Comparison of ENCODE assay signal across 6 cellular contexts in the genomic region with DNA sequence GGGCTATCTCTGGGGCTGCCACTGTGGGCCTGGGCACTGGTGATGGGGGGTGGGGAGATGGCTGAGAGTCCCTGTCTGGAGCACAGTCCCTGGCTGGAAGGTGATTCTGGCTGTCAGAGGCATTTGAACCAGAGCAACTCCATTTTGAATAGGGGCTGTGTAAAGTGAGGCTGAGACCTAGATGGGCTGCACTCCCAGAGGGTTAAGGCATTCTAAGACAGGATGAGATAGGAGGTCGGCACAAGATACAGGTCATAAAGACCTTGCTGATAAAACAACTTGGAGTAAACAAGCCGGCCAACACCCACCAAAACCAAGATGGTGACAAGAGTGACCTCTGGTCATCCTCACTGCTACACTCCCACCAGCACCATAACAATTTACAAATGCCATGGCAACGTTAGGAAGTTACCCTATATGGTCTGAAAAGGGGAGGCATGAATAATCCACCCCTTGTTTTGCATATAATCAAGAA. TPM values are rescaled to one million over a fixed set of nuclear protein-coding genes. Genes with fewer than 3 reads are reported as not detected.
A peak's percentile ranks its signal among the peaks of the same experiment; 100 is the strongest.
DNase-seq lines count a peak whose midpoint lies in the region; ATAC-seq, FAIRE-seq and TF ChIP-seq lines count a peak whose summit lies in the region.
"Not testable (repeated sequence)": the region's sequence is repeated elsewhere in the genome, so short reads cannot be mapped to it uniquely, and the experiment has no call there.

No MANE protein-coding gene starts in this region.

- not testable (repeated sequence) for H3K23me2 ChIP-seq in H1 (ENCODE audit: low read depth, low read length)

- not testable (repeated sequence) for H2BK120ac ChIP-seq in H1 (replicated peaks; ENCODE audit: low read depth, low read length); trophoblast cell (ENCODE audit: insufficient read depth, low read length, poor library complexity)

- not testable (repeated sequence) for TF ChIP-seq RAD21 in A549 (conservative IDR thresholded peaks at IDR 0.05 in 1 of 2, IDR thresholded peaks at IDR 0.05 in 1 of 2); H1 (IDR thresholded peaks at IDR 0.05 in 1 of 2, conservative IDR thresholded peaks at IDR 0.05 in 1 of 2; ENCODE audit: low read depth in 2 of 2, low read length in 2 of 2)

- not testable (repeated sequence) for H3K9me3 ChIP-seq in A549; BLaER1 treated with 17β-estradiol and CSF1 and Interleukin-3, amounts not matched to agents 10 nM and 100 nM (replicated peaks in 1 of 11); SK-N-MC (ENCODE audit: low read depth, low read length); H1 (ENCODE audit: insufficient read depth in 2 of 2, low read depth in 1 of 2, low read length in 1 of 2); trophoblast cell (ENCODE audit: insufficient read depth, low read depth, low read length)

- not testable (repeated sequence) for H3K4ac ChIP-seq in H1 (replicated peaks; ENCODE audit: insufficient read length, low read depth, low read length); trophoblast cell (ENCODE audit: low read depth, low read length)

- H2BK15ac ChIP-seq in H1 (ENCODE audit: low read length): not testable (repeated sequence)

- not testable (repeated sequence) for H3K79me1 ChIP-seq in H1 (ENCODE audit: low read depth, low read length)
- H3K79me1 ChIP-seq in trophoblast cell (ENCODE audit: low read length): peaks cover 18% of the 10 kb centered on the region

- not testable (repeated sequence) for H3K36me3 ChIP-seq in BLaER1 treated with 17β-estradiol and CSF1 and Interleukin-3, amounts not matched to agents 10 nM and 100 nM; SK-N-MC (ENCODE audit: insufficient read depth, low read length); H1 (ENCODE audit: control insufficient read depth in 2 of 4, insufficient read depth in 4 of 4, low read length in 3 of 4); trophoblast cell (ENCODE audit: control insufficient read depth in 1 of 2, insufficient read depth in 2 of 2, low read length in 2 of 2)

- not testable (repeated sequence) for H2BK12ac ChIP-seq in H1 (ENCODE audit: low read depth, low read length); trophoblast cell (ENCODE audit: low read length)

- not testable (repeated sequence) for TF ChIP-seq EP300 in A549 (IDR thresholded peaks at IDR 0.05); H1 (IDR thresholded peaks at IDR 0.05; ENCODE audit: borderline replicate concordance in 1 of 2, low read depth in 2 of 2, low read length in 2 of 2)

- not testable (repeated sequence) for H3K4me2 ChIP-seq in A549; H1 (ENCODE audit: insufficient read depth in 1 of 2, low read depth in 2 of 2, low read length in 2 of 2); trophoblast cell (ENCODE audit: low read length)
- H3K4me2 ChIP-seq in BLaER1 treated with 17β-estradiol and CSF1 and Interleukin-3, amounts not matched to agents 10 nM and 100 nM: peak overlapping the region in 8 of 11 experiments; percentile 10 to 52 (median 26); a peak in 12 of 22 replicates

- not testable (repeated sequence) for H3K23ac ChIP-seq in H1 (ENCODE audit: insufficient read length); trophoblast cell (ENCODE audit: low read length)

- not testable (repeated sequence) for H2BK5ac ChIP-seq in H1 (ENCODE audit: low read depth, low read length); trophoblast cell (ENCODE audit: low read depth, low read length, poor library complexity)

- not testable (repeated sequence) for H2AFZ ChIP-seq in H1 (ENCODE audit: low read length); trophoblast cell (ENCODE audit: insufficient read depth, low read length, poor library complexity)

- H3K56ac ChIP-seq in H1 (replicated peaks; ENCODE audit: insufficient read length, low read depth, low read length): not testable (repeated sequence)

- POLR2A ChIA-PET in A549 (lab: Yijun Ruan, JAX): not testable (repeated sequence)
- POLR2A ChIA-PET in H1 (lab: Charles Lee; ENCODE audit: partially characterized antibody): interaction anchor here (1.5 kb wide), 1 partner anchor 11 kb away, joined by 4 read pairs; no protein-coding TSS in a partner anchor

- H3K4me1 ChIP-seq in A549: peaks cover 12% of the 10 kb centered on the region
- peaks cover 46 to 97% (median 86%) of the 10 kb centered on the region in 10 experiments for H3K4me1 ChIP-seq in BLaER1 treated with 17β-estradiol and CSF1 and Interleukin-3, amounts not matched to agents 10 nM and 100 nM
- not testable (repeated sequence) for H3K4me1 ChIP-seq in H1 (replicated peaks in 1 of 4; ENCODE audit: control insufficient read depth in 3 of 4, insufficient read depth in 4 of 4, low read length in 3 of 4)
- peaks cover 11 to 18% of the 10 kb centered on the region in 2 experiments for H3K4me1 ChIP-seq in trophoblast cell (ENCODE audit: control insufficient read depth in 1 of 2, insufficient read depth in 2 of 2, low read length in 2 of 2)

- not testable (repeated sequence) for H3K4me3 ChIP-seq in A549; BLaER1 treated with 17β-estradiol and CSF1 and Interleukin-3, amounts not matched to agents 10 nM and 100 nM; SK-N-MC; H1 (ENCODE audit: extremely low read depth in 1 of 4, insufficient read depth in 2 of 4, low read depth in 3 of 4, low read length in 4 of 4); trophoblast cell (ENCODE audit: low read depth, low read length)

- H2BK20ac ChIP-seq in H1 (ENCODE audit: low read length): not testable (repeated sequence)

- not testable (repeated sequence) for DNase-seq in A549 (ENCODE audit: low read depth in 1 of 2, low spot score in 1 of 2); SK-N-MC (ENCODE audit: low read depth, low spot score); H1 (ENCODE audit: low read depth in 1 of 2, low spot score in 2 of 2)
- peak; percentile 37 for DNase-seq in RPMI7951 (ENCODE audit: low read depth)
- peak in 1 of 2 donors; percentile 50 for DNase-seq in trophoblast cell

- H3K27ac ChIP-seq in A549; H1 (ENCODE audit: low read depth, low read length); trophoblast cell (ENCODE audit: low read depth, low read length): not testable (repeated sequence)
- H3K27ac ChIP-seq in BLaER1 treated with 17β-estradiol and CSF1 and Interleukin-3, amounts not matched to agents 10 nM and 100 nM: peak overlapping the region in 2 of 11 experiments; percentile 20 to 22; a peak in 2 of 22 replicates
- H3K27ac ChIP-seq in SK-N-MC: peak overlapping the region; percentile 36; the same call in 1 of the 2 replicates

- CTCF ChIA-PET in A549 (lab: Yijun Ruan, JAX); H1 (lab: Charles Lee; ENCODE audit: partially characterized antibody): not testable (repeated sequence)

- not testable (repeated sequence) for FAIRE-seq in A549 (lab: Jason Lieb, UNC); H1 (lab: Jason Lieb, UNC)

- TF ChIP-seq CTCF in A549 (IDR thresholded peaks at IDR 0.05); H1 (IDR thresholded peaks at IDR 0.05; ENCODE audit: control extremely low read depth in 1 of 3, insufficient read depth in 1 of 3, low read depth in 1 of 3, low read length in 3 of 3): not testable (repeated sequence)

- H4K12ac ChIP-seq in trophoblast cell (ENCODE audit: low read depth, low read length): not testable (repeated sequence)

- ATAC-seq in A549: not testable (repeated sequence)

- H3K79me2 ChIP-seq in H1 (ENCODE audit: control insufficient read depth in 1 of 2, insufficient read depth in 2 of 2, low read length in 2 of 2); trophoblast cell (ENCODE audit: control insufficient read depth, insufficient read depth, low read length, poor library complexity): not testable (repeated sequence)

- not testable (repeated sequence) for H3K9ac ChIP-seq in BLaER1 treated with 17β-estradiol and CSF1 and Interleukin-3, amounts not matched to agents 10 nM and 100 nM; SK-N-MC (ENCODE audit: insufficient read length); H1 (replicated peaks in 1 of 4; ENCODE audit: extremely low read depth in 1 of 4, low read depth in 3 of 4, low read length in 3 of 4); trophoblast cell (ENCODE audit: low read length)

- not testable (repeated sequence) for H4K20me1 ChIP-seq in BLaER1 treated with 17β-estradiol and CSF1 and Interleukin-3, amounts not matched to agents 10 nM and 100 nM; H1 (replicated peaks in 1 of 2; ENCODE audit: control insufficient read depth in 1 of 2, insufficient read depth in 2 of 2, low read length in 2 of 2)

- H4K8ac ChIP-seq in H1 (ENCODE audit: extremely low read depth, insufficient read depth, low read length); trophoblast cell (ENCODE audit: low read depth, low read length): not testable (repeated sequence)

- H2AK5ac ChIP-seq in H1 (ENCODE audit: low read depth, low read length); trophoblast cell (ENCODE audit: low read length): not testable (repeated sequence)

- not testable (repeated sequence) for H3K18ac ChIP-seq in H1 (ENCODE audit: extremely low read depth, low read length); trophoblast cell (ENCODE audit: low read length)

- H4K91ac ChIP-seq in H1 (replicated peaks; ENCODE audit: insufficient read length, low read length): not testable (repeated sequence)
- peak overlapping the region; percentile 2 for H4K91ac ChIP-seq in trophoblast cell (ENCODE audit: low read depth, low read length)

- H4K5ac ChIP-seq in H1 (ENCODE audit: insufficient read length, low read depth, low read length): not testable (repeated sequence)

- TF ChIP-seq POLR2A in A549 (IDR thresholded peaks at IDR 0.05; ENCODE audit: low read length); H1 (IDR thresholded peaks at IDR 0.05; ENCODE audit: control extremely low read depth in 1 of 2, low read depth in 2 of 2, low read length in 2 of 2): not testable (repeated sequence)

- H3K14ac ChIP-seq in H1 (ENCODE audit: insufficient read length); trophoblast cell (ENCODE audit: low read length): not testable (repeated sequence)

- not testable (repeated sequence) for H3K27me3 ChIP-seq in BLaER1 treated with 17β-estradiol and CSF1 and Interleukin-3, amounts not matched to agents 10 nM and 100 nM; H1 (replicated peaks in 1 of 4; ENCODE audit: control insufficient read depth in 3 of 4, extremely low read depth in 1 of 4, insufficient read depth in 3 of 4, low read length in 3 of 4); trophoblast cell (ENCODE audit: insufficient read depth, low read length)

- WGBS in A549 (ENCODE audit: missing lambda C conversion rate): 79% methylated on average over 3 of the region's 3 CpGs
- 78% methylated on average over 3 of the region's 3 CpGs; no CpG with 5 or more reads in 1 of the 2 experiments for WGBS in H1 (ENCODE audit: extremely low coverage in 1 of 2, insufficient coverage in 1 of 2, insufficient read length in 1 of 2, insufficient replicate concordance in 2 of 2, low coverage in 1 of 2, low lambda C conversion rate in 2 of 2, missing lambda C conversion rate in 1 of 2), 2 experiments
- no CpG with 5 or more reads among the region's 3 CpGs for WGBS in trophoblast cell (ENCODE audit: extremely low coverage, insufficient coverage, insufficient read length)

RNA-seq across cellular contexts. Expression of a gene that starts 41.4 kb away (rescaled TPM):
- 6.3 and 7.5 TPM in 2 replicates for polyA plus RNA-seq in A549 (2011; rRNA removed)
- polyA plus RNA-seq in A549 (2012; cell fraction: cytosol; rRNA removed): 25.6 and 37.7 TPM in 2 replicates
- polyA plus RNA-seq in A549 (2012; cell fraction: nucleus; rRNA removed): 56.7 and 92.9 TPM in 2 replicates
- polyA plus RNA-seq in A549 (2017; fragmentation: RNase III; extraction: RNeasy Plus Mini Kit Qiagen cat#74134 plus additional on column Dnase treatment): 8.7 to 12.4 TPM (median 11.8 TPM) in 3 replicates
- 5.0 and 6.9 TPM in 2 replicates for polyA minus RNA-seq in A549 (2011; rRNA and poly(A)+ RNA removed)
- total RNA-seq in RPMI7951 (2014; rRNA removed; shearing (Covaris generic)): 6.8 and 14.0 TPM in 2 replicates
- total RNA-seq in H1 (2021; fragmentation: NEBNext Ultra II Directional; extraction: Animal tissue kit (Norgen Biotek cat#: 25700)): 35.0 and 37.0 TPM in 2 replicates
- polyA plus RNA-seq in H1 (2011; rRNA removed): 41.8 and 47.5 TPM in 2 replicates
- polyA plus RNA-seq in H1 (2011; cell fraction: cytosol; rRNA removed): 59.7 TPM
- 105 TPM for polyA plus RNA-seq in H1 (2011; cell fraction: nucleus; rRNA removed)
- 16.8 to 27.7 TPM (median 25.7 TPM) in 4 replicates for polyA plus RNA-seq in H1 (2012, experiment 1 of 2)
- polyA plus RNA-seq in H1 (2012, experiment 2 of 2): 11.8 TPM
- polyA plus RNA-seq in H1 (2013, experiment 1 of 2): 20.3 TPM
- polyA plus RNA-seq in H1 (2013, experiment 2 of 2): 18.9 TPM
- 7.0 and 8.6 TPM in 2 replicates for polyA minus RNA-seq in H1 (2011; rRNA and poly(A)+ RNA removed)
- polyA minus RNA-seq in H1 (2011; cell fraction: cytosol; rRNA and poly(A)+ RNA removed): 22.1 TPM
- 26.5 TPM for polyA minus RNA-seq in H1 (2011; cell fraction: nucleus; rRNA and poly(A)+ RNA removed)
- 9.8 and 10.1 TPM in 2 replicates for polyA plus RNA-seq in trophoblast cell (2013)

RNA-seq across cellular contexts. Expression of a gene that starts 41.5 kb away (rescaled TPM):
- polyA plus RNA-seq in A549 (2011; rRNA removed): 24.7 and 25.5 TPM in 2 replicates
- polyA plus RNA-seq in A549 (2012; cell fraction: cytosol; rRNA removed): 8.3 and 10.0 TPM in 2 replicates
- polyA plus RNA-seq in A549 (2012; cell fraction: nucleus; rRNA removed): 8.0 and 10.3 TPM in 2 replicates
- polyA plus RNA-seq in A549 (2017; fragmentation: RNase III; extraction: RNeasy Plus Mini Kit Qiagen cat#74134 plus additional on column Dnase treatment): 16.4 to 17.7 TPM (median 17.1 TPM) in 3 replicates
- 22.7 and 24.3 TPM in 2 replicates for polyA minus RNA-seq in A549 (2011; rRNA and poly(A)+ RNA removed)
- 10.7 and 12.1 TPM in 2 replicates for total RNA-seq in RPMI7951 (2014; rRNA removed; shearing (Covaris generic))
- 23.1 and 26.3 TPM in 2 replicates for total RNA-seq in H1 (2021; fragmentation: NEBNext Ultra II Directional; extraction: Animal tissue kit (Norgen Biotek cat#: 25700))
- polyA plus RNA-seq in H1 (2011; rRNA removed): 8.6 and 12.3 TPM in 2 replicates
- 9.7 TPM for polyA plus RNA-seq in H1 (2011; cell fraction: cytosol; rRNA removed)
- polyA plus RNA-seq in H1 (2011; cell fraction: nucleus; rRNA removed): 8.9 TPM
- polyA plus RNA-seq in H1 (2012, experiment 1 of 2): 10.0 to 14.7 TPM (median 12.8 TPM) in 4 replicates
- 2.3 TPM for polyA plus RNA-seq in H1 (2012, experiment 2 of 2)
- polyA plus RNA-seq in H1 (2013, experiment 1 of 2): 11.1 TPM
- 11.7 TPM for polyA plus RNA-seq in H1 (2013, experiment 2 of 2)
- 18.2 and 19.2 TPM in 2 replicates for polyA minus RNA-seq in H1 (2011; rRNA and poly(A)+ RNA removed)
- 14.6 TPM for polyA minus RNA-seq in H1 (2011; cell fraction: cytosol; rRNA and poly(A)+ RNA removed)
- 19.4 TPM for polyA minus RNA-seq in H1 (2011; cell fraction: nucleus; rRNA and poly(A)+ RNA removed)
- polyA plus RNA-seq in trophoblast cell (2013): 39.7 and 41.7 TPM in 2 replicates
